ENCODE assay signal across 9 cellular contexts in genomic region chr3:126782554-126782953, GRCh38.
A peak's percentile ranks its signal among the peaks of the same experiment; 100 is the strongest.
DNase-seq lines count a peak whose midpoint lies in the region; ATAC-seq, FAIRE-seq and TF ChIP-seq lines count a peak whose summit lies in the region.
"Had no signal": no experiment of that assay in that cellular context is flagged by ENCODE, and none has a peak within 500 bp of the region (broad histone marks: within the 10 kb centered on the region; RNA-seq: fewer than 3 reads in every experiment).

No MANE protein-coding gene starts in this region.

- H3K9me3 Mint-ChIP-seq in activated T-helper 17 cell treated with anti-CD3 and anti-CD28 coated beads, Interleukin-2, amount 50 U/mL, for 72 hours, result no peaks in the 10 kb centered on the region
- no peaks in the 10 kb centered on the region for H3K9me3 Mint-ChIP-seq in activated CD4-positive, alpha-beta T cell treated with anti-CD3 and anti-CD28 coated beads, Interleukin-2, amount 10 ng/mL, durations not matched to agents 7 days and 5 days

- H3K36me3 ChIP-seq in SK-N-MC (ENCODE audit: insufficient read depth, low read length) (no peaks in the 10 kb centered on the region; the same call in 1 of the 2 replicates), pancreas (no peaks in the 10 kb centered on the region), adrenal gland (replicated peaks in 1 of 2) (no peaks in the 10 kb centered on the region)

- no peaks in the 10 kb centered on the region for H3K4me1 ChIP-seq in pancreas
- H3K4me1 ChIP-seq in adrenal gland (replicated peaks in 1 of 2), result no peaks in the 10 kb centered on the region

- no peak for FAIRE-seq in pancreas (lab: Jason Lieb, UNC)

- intact Hi-C loops in pancreas (cut with DNase I), result no loop called here
- intact Hi-C loops in adrenal gland (cut with DNase I), result no loop called here

- H3K9ac ChIP-seq in SK-N-MC (ENCODE audit: insufficient read length), result peak overlapping the region; percentile 62

- DNase-seq in ELF-1 (ENCODE audit: low read depth, low spot score) (peak; percentile 42), SK-N-MC (ENCODE audit: low read depth, low spot score) (no peak), fibroblast of the conjunctiva (ENCODE audit: low read depth) (peak; percentile 85), pancreas (no peak), NCI-H2029 (lab: John Stamatoyannopoulos, UW) (no peak), adrenal gland (no peak)
- DNase-seq in activated CD4-positive, alpha-beta T cell treated with anti-CD3 and anti-CD28 coated beads, Interleukin-2, amount 10 ng/mL, durations not matched to agents 7 days and 5 days, result no peak
- DNase-seq: stimulated activated CD4-positive, alpha-beta T cell treated with anti-CD3 and anti-CD28 coated beads, Interleukin-1b, Interleukin-23, amount 100 ng/mL, for 48 hours had no signal

- CTCF ChIA-PET in activated CD4-positive, alpha-beta T cell treated with anti-CD3 and anti-CD28 coated beads, Interleukin-2, amount 10 ng/mL, durations not matched to agents 7 days and 5 days (lab: Charles Lee), result no interaction called here

- ATAC-seq in pancreas, result peak in 3 of 4 donors; percentile 26 to 38 (median 34)
- ATAC-seq in activated T-helper 17 cell treated with anti-CD3 and anti-CD28 coated beads, Interleukin-2, amount 50 U/mL, for 72 hours (replicated peaks), result no peak

- no peak overlapping the region for H3K27ac Mint-ChIP-seq in activated T-helper 17 cell treated with anti-CD3 and anti-CD28 coated beads, Interleukin-2, amount 50 U/mL, for 72 hours
- no peak overlapping the region for H3K27ac Mint-ChIP-seq in activated CD4-positive, alpha-beta T cell treated with anti-CD3 and anti-CD28 coated beads, Interleukin-2, amount 10 ng/mL, durations not matched to agents 7 days and 5 days

- H3K9me3 ChIP-seq in SK-N-MC (ENCODE audit: low read depth, low read length) (peaks cover 3% of the 10 kb centered on the region; the same call in 1 of the 2 replicates), pancreas (no peaks in the 10 kb centered on the region), adrenal gland (replicated peaks in 1 of 3) (no peaks in the 10 kb centered on the region)

- POLR2A ChIA-PET in activated CD4-positive, alpha-beta T cell treated with anti-CD3 and anti-CD28 coated beads, Interleukin-2, amount 10 ng/mL, durations not matched to agents 7 days and 5 days (lab: Charles Lee), result no interaction called here

- H3K27me3 Mint-ChIP-seq in activated T-helper 17 cell treated with anti-CD3 and anti-CD28 coated beads, Interleukin-2, amount 50 U/mL, for 72 hours, result no peaks in the 10 kb centered on the region
- no peaks in the 10 kb centered on the region for H3K27me3 Mint-ChIP-seq in activated CD4-positive, alpha-beta T cell treated with anti-CD3 and anti-CD28 coated beads, Interleukin-2, amount 10 ng/mL, durations not matched to agents 7 days and 5 days

- WGBS in pancreas, 2 donors, result 70 to 82% methylated on average over 3 of the region's 3 CpGs
- WGBS in adrenal gland, 4 donors, result 56 to 82% (median 80%) methylated on average over 2 to 3 of the region's 3 CpGs

- no peak overlapping the region for H3K4me3 Mint-ChIP-seq in activated T-helper 17 cell treated with anti-CD3 and anti-CD28 coated beads, Interleukin-2, amount 50 U/mL, for 72 hours
- H3K4me3 Mint-ChIP-seq in activated CD4-positive, alpha-beta T cell treated with anti-CD3 and anti-CD28 coated beads, Interleukin-2, amount 10 ng/mL, durations not matched to agents 7 days and 5 days, result no peak overlapping the region

- H3K4me1 Mint-ChIP-seq in activated T-helper 17 cell treated with anti-CD3 and anti-CD28 coated beads, Interleukin-2, amount 50 U/mL, for 72 hours, result peaks cover 10% of the 10 kb centered on the region
- peaks cover 8% of the 10 kb centered on the region for H3K4me1 Mint-ChIP-seq in activated CD4-positive, alpha-beta T cell treated with anti-CD3 and anti-CD28 coated beads, Interleukin-2, amount 10 ng/mL, durations not matched to agents 7 days and 5 days

- H3K27me3 ChIP-seq in pancreas (no peaks in the 10 kb centered on the region), adrenal gland (no peaks in the 10 kb centered on the region)

- peaks cover 11% of the 10 kb centered on the region for H3K36me3 Mint-ChIP-seq in activated T-helper 17 cell treated with anti-CD3 and anti-CD28 coated beads, Interleukin-2, amount 50 U/mL, for 72 hours (ENCODE audit: low read depth)
- no peaks in the 10 kb centered on the region for H3K36me3 Mint-ChIP-seq in activated CD4-positive, alpha-beta T cell treated with anti-CD3 and anti-CD28 coated beads, Interleukin-2, amount 10 ng/mL, durations not matched to agents 7 days and 5 days (ENCODE audit: low read depth)

- no peak for TF ChIP-seq POLR2A in adrenal gland (IDR thresholded peaks at IDR 0.05)

- H3K4me3 ChIP-seq in SK-N-MC (peak overlapping the region; percentile 67), pancreas (no peak overlapping the region), adrenal gland (no peak overlapping the region)

- H3K27ac ChIP-seq in SK-N-MC (peak overlapping the region; percentile 98), pancreas (no peak overlapping the region), adrenal gland (peak overlapping the region in 1 of 5 donors; percentile 34)

- TF ChIP-seq CTCF in pancreas (IDR thresholded peaks at IDR 0.05) (no peak), adrenal gland (IDR thresholded peaks at IDR 0.05) (no peak)

Comparison
In these comparisons a context has a peak if more than half of its experiments do, and no peak if none do; other contexts are left out.
1. DNase-seq: peak in ELF-1 (single experiment) and fibroblast of the conjunctiva (single experiment); none in SK-N-MC (single experiment), pancreas (0 of 6), activated CD4-positive, alpha-beta T cell treated with anti-CD3 and anti-CD28 coated beads, Interleukin-2, amount 10 ng/mL, durations not matched to agents 7 days and 5 days (single experiment), NCI-H2029 (single experiment) and adrenal gland (0 of 7).